27 cellular contexts compared by ENCODE assay signal in the genomic region with DNA sequence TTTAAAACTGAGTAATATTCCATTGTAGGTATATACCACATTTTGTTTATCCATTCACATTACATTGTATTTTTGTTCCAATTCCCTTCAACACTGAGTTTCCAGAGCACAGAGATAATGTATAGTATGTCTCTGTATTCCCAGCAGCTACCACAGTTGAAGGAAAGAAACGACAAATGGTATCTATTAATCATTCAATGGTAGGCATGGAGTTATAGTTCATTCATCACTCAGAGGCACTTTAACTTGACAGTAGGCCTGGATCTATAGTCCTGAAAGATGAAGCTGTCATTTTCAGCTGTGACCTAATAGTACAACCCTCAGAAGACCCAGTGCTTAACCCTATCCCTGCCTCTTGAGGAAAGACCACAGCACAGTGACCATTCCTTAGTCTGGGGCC.
DNase-seq lines count a peak whose midpoint lies in the region; ATAC-seq, FAIRE-seq and TF ChIP-seq lines count a peak whose summit lies in the region.
"Had no signal": no experiment of that assay in that cellular context is flagged by ENCODE, and none has a peak within 500 bp of the region (broad histone marks: within the 10 kb centered on the region; RNA-seq: fewer than 3 reads in every experiment).

No MANE protein-coding gene starts in this region.

- no peaks in the 10 kb centered on the region for H4K20me1 ChIP-seq in SK-N-SH (ENCODE audit: insufficient read depth)
- H4K20me1 ChIP-seq: BLaER1 had no signal

- H3K18ac ChIP-seq in mesendoderm (ENCODE audit: low read length) (no peak overlapping the region), trophoblast cell (ENCODE audit: low read length) (no peak overlapping the region)

- H3K4me1 ChIP-seq in SK-N-SH (ENCODE audit: control insufficient read depth in 1 of 2, insufficient read depth in 2 of 2, low read depth in 1 of 2, low read length in 1 of 2) (peaks cover 0 to 6% of the 10 kb centered on the region in 2 experiments; a peak in 1 of 4 replicates), mesendoderm (ENCODE audit: control insufficient read depth, low read depth, low read length) (no peaks in the 10 kb centered on the region), trophoblast cell (ENCODE audit: control insufficient read depth in 1 of 2, insufficient read depth in 2 of 2, low read length in 2 of 2) (no peaks in the 10 kb centered on the region), thyroid gland (no peaks in the 10 kb centered on the region), SJCRH30 (no peaks in the 10 kb centered on the region)
- H3K4me1 ChIP-seq: BE2C, BLaER1 had no signal

- no peak overlapping the region for H4K91ac ChIP-seq in trophoblast cell (ENCODE audit: low read depth, low read length)

- no peaks in the 10 kb centered on the region for H3K79me1 ChIP-seq in mesendoderm (ENCODE audit: low read length)
- no peaks in the 10 kb centered on the region for H3K79me1 ChIP-seq in trophoblast cell (ENCODE audit: low read length)

- intact Hi-C loops in thyroid gland (cut with DNase I): no loop called here

- H3K9me3 ChIP-seq in SK-N-SH (no peaks in the 10 kb centered on the region), trophoblast cell (ENCODE audit: insufficient read depth, low read depth, low read length) (no peaks in the 10 kb centered on the region), thyroid gland (no peaks in the 10 kb centered on the region), SJCRH30 (replicated peaks) (no peaks in the 10 kb centered on the region)
- H3K9me3 ChIP-seq: BE2C, BLaER1 had no signal

- no peaks in the 10 kb centered on the region for H3K36me3 ChIP-seq in SK-N-SH (replicated peaks in 1 of 2; ENCODE audit: control insufficient read depth in 1 of 2, insufficient read depth in 2 of 2, low read length in 1 of 2)
- no peaks in the 10 kb centered on the region for H3K36me3 ChIP-seq in mesendoderm (ENCODE audit: control insufficient read depth, insufficient read depth, low read length)
- no peaks in the 10 kb centered on the region for H3K36me3 ChIP-seq in trophoblast cell (ENCODE audit: control insufficient read depth in 1 of 2, insufficient read depth in 2 of 2, low read length in 2 of 2)
- H3K36me3 ChIP-seq in thyroid gland: no peaks in the 10 kb centered on the region
- H3K36me3 ChIP-seq in SJCRH30: no peaks in the 10 kb centered on the region
- H3K36me3 ChIP-seq: BE2C, BLaER1 had no signal

- H3K9ac ChIP-seq in SK-N-SH (no peak overlapping the region), mesendoderm (ENCODE audit: low read length) (no peak overlapping the region), trophoblast cell (ENCODE audit: low read length) (no peak overlapping the region)
- H3K9ac ChIP-seq: BLaER1 had no signal

- H3F3A ChIP-seq in SK-N-SH (replicated peaks; ENCODE audit: insufficient read depth): no peaks in the 10 kb centered on the region

- H3K27ac ChIP-seq in SK-N-SH (ENCODE audit: low read depth in 2 of 2, low read length in 1 of 2): no peak overlapping the region
- no peak overlapping the region for H3K27ac ChIP-seq in mesendoderm (ENCODE audit: low read depth, low read length)
- no peak overlapping the region for H3K27ac ChIP-seq in trophoblast cell (ENCODE audit: low read depth, low read length)
- H3K27ac ChIP-seq in thyroid gland: no peak overlapping the region
- H3K27ac ChIP-seq in SJCRH30: no peak overlapping the region
- H3K27ac ChIP-seq: BLaER1 had no signal

- DNase-seq in SK-N-SH (no peak), H54 (ENCODE audit: insufficient read length, low spot score) (no peak), mesendoderm (no peak), trophoblast cell (no peak), Kasumi-1 (lab: John Stamatoyannopoulos, UW) (no peak), thyroid gland (no peak), SJCRH30 (no peak)
- DNase-seq: 8988T; ACHN; BE2C; C1 segment of cervical spinal cord; CD4-positive, alpha-beta memory T cell; CD4-positive, CD25-positive, alpha-beta regulatory T cell; CD8-positive, alpha-beta memory T cell; COR-L47; DMS 273 treated with DMSO at 0.1 percent for 48 hours; DMS153; DMS53; DMS79; DND-41; EL; GDM1 had no signal

- H2BK5ac ChIP-seq in mesendoderm (ENCODE audit: low read length) (no peak overlapping the region), trophoblast cell (ENCODE audit: low read depth, low read length, poor library complexity) (no peak overlapping the region)

- no peak overlapping the region for H3K23ac ChIP-seq in mesendoderm (ENCODE audit: low read length)
- peak overlapping the region; percentile 59 for H3K23ac ChIP-seq in trophoblast cell (ENCODE audit: low read length)

- H2AFZ ChIP-seq in SK-N-SH (ENCODE audit: low read depth) (no peak overlapping the region), trophoblast cell (ENCODE audit: insufficient read depth, low read length, poor library complexity) (no peak overlapping the region)

- WGBS in SK-N-SH (ENCODE audit: low lambda C conversion rate): 41% methylated on average over 1 of the region's 1 CpG
- WGBS in mesendoderm (ENCODE audit: extremely low coverage, insufficient coverage, low lambda C conversion rate): no CpG with 5 or more reads among the region's 1 CpG
- no CpG with 5 or more reads among the region's 1 CpG for WGBS in trophoblast cell (ENCODE audit: extremely low coverage, insufficient coverage, insufficient read length)
- WGBS in thyroid gland, 2 donors: 69 to 84% methylated on average over 1 of the region's 1 CpG

- no peak overlapping the region for H3K4me3 ChIP-seq in SK-N-SH (ENCODE audit: low read depth in 2 of 2, low read length in 1 of 2)
- H3K4me3 ChIP-seq in mesendoderm (ENCODE audit: low read length): no peak overlapping the region
- H3K4me3 ChIP-seq in trophoblast cell (ENCODE audit: low read depth, low read length): no peak overlapping the region
- no peak overlapping the region for H3K4me3 ChIP-seq in thyroid gland (replicated peaks in 1 of 3)
- H3K4me3 ChIP-seq in SJCRH30: no peak overlapping the region
- H3K4me3 ChIP-seq: BLaER1, GM12878 had no signal

- no peak overlapping the region for H3K56ac ChIP-seq in mesendoderm (ENCODE audit: low read length)

- CTCF ChIA-PET in SK-N-SH (lab: Yijun Ruan, JAX): interaction anchor here (1.5 kb wide), 1 partner anchor 9 kb away, joined by 10 read pairs; no protein-coding TSS in a partner anchor

- ATAC-seq in SK-N-SH treated with all-trans-retinoic acid at 6 μM for 48 hours: no peak
- ATAC-seq: GM12878 had no signal

- TF ChIP-seq CTCF in SK-N-SH (IDR thresholded peaks at IDR 0.05): no peak
- TF ChIP-seq CTCF in thyroid gland (IDR thresholded peaks at IDR 0.05): no peak

- POLR2A ChIA-PET in SK-N-SH (lab: Yijun Ruan, JAX): no interaction called here

- H4K12ac ChIP-seq in trophoblast cell (ENCODE audit: low read depth, low read length): no peak overlapping the region

- H3K27me3 ChIP-seq in SK-N-SH (ENCODE audit: insufficient read depth): no peaks in the 10 kb centered on the region
- no peaks in the 10 kb centered on the region for H3K27me3 ChIP-seq in mesendoderm (ENCODE audit: insufficient read depth, low read length, poor library complexity)
- H3K27me3 ChIP-seq in trophoblast cell (ENCODE audit: insufficient read depth, low read length): no peaks in the 10 kb centered on the region
- H3K27me3 ChIP-seq in thyroid gland: no peaks in the 10 kb centered on the region
- H3K27me3 ChIP-seq in SJCRH30: no peaks in the 10 kb centered on the region
- H3K27me3 ChIP-seq: BE2C, BLaER1 had no signal

- H3K79me2 ChIP-seq in SK-N-SH (ENCODE audit: insufficient read depth): no peaks in the 10 kb centered on the region
- H3K79me2 ChIP-seq in mesendoderm (ENCODE audit: control insufficient read depth, insufficient read depth, low read length): no peaks in the 10 kb centered on the region
- H3K79me2 ChIP-seq in trophoblast cell (ENCODE audit: control insufficient read depth, insufficient read depth, low read length, poor library complexity): no peaks in the 10 kb centered on the region

- H2AK5ac ChIP-seq in mesendoderm (ENCODE audit: low read length) (no peak overlapping the region), trophoblast cell (ENCODE audit: low read length) (no peak overlapping the region)

- H2BK120ac ChIP-seq in mesendoderm (ENCODE audit: low read depth, low read length) (no peak overlapping the region), trophoblast cell (ENCODE audit: insufficient read depth, low read length, poor library complexity) (no peak overlapping the region)

- no peak overlapping the region for H3K14ac ChIP-seq in trophoblast cell (ENCODE audit: low read length)

- no peak overlapping the region for H4K5ac ChIP-seq in mesendoderm (ENCODE audit: low read length)

- TF ChIP-seq POLR2A in H54 (IDR thresholded peaks at IDR 0.05; ENCODE audit: low read depth, low read length): no peak
- TF ChIP-seq POLR2A in thyroid gland (IDR thresholded peaks at IDR 0.05): no peak

- TF ChIP-seq EP300 in SK-N-SH (IDR thresholded peaks at IDR 0.05; ENCODE audit: borderline replicate concordance in 1 of 2, low read depth in 1 of 2, low read length in 1 of 2): no peak

- H3K4me2 ChIP-seq in SK-N-SH: no peak overlapping the region
- no peak overlapping the region for H3K4me2 ChIP-seq in mesendoderm (ENCODE audit: low read length)
- H3K4me2 ChIP-seq in trophoblast cell (ENCODE audit: low read length): no peak overlapping the region
- H3K4me2 ChIP-seq: BLaER1 had no signal

- no peaks in the 10 kb centered on the region for H3K9me2 ChIP-seq in SK-N-SH

- H4K8ac ChIP-seq in mesendoderm (ENCODE audit: low read depth, low read length): peak overlapping the region; percentile 39
- H4K8ac ChIP-seq in trophoblast cell (ENCODE audit: low read depth, low read length): no peak overlapping the region

- no peak overlapping the region for H2BK15ac ChIP-seq in mesendoderm (replicated peaks; ENCODE audit: low read depth)

- no peak overlapping the region for H3K4ac ChIP-seq in mesendoderm (ENCODE audit: low read depth, low read length)
- H3K4ac ChIP-seq in trophoblast cell (ENCODE audit: low read depth, low read length): no peak overlapping the region

- H2BK12ac ChIP-seq in trophoblast cell (ENCODE audit: low read length): no peak overlapping the region

- FAIRE-seq in H54 (lab: Jason Lieb, UNC): peak; percentile 71
- FAIRE-seq: GM12878, GM12892, GM18507 had no signal

- no peak for TF ChIP-seq RAD21 in SK-N-SH (IDR thresholded peaks at IDR 0.05; ENCODE audit: low read length)

TF ChIP-seq in SK-N-SH treated with all-trans-retinoic acid at 6 μM for 48 hours, 23 proteins besides CTCF, POLR2A, EP300 and RAD21:
- TF ChIP-seq ISL1 (CRISPR knock-in tag; IDR thresholded peaks at IDR 0.05) (0 out of 2 replicates have a peak, but pooled peaks have one; percentile 26), ZC3H10 (CRISPR knock-in tag; IDR thresholded peaks at IDR 0.05) (no peak), PPARA (CRISPR knock-in tag; IDR thresholded peaks at IDR 0.05; ENCODE audit: borderline replicate concordance) (no peak), BACH2 (CRISPR knock-in tag; IDR thresholded peaks at IDR 0.05; ENCODE audit: borderline replicate concordance) (no peak), ESRRG (CRISPR knock-in tag; IDR thresholded peaks at IDR 0.05) (no peak)
TF ChIP-seq in SK-N-SH treated with all-trans-retinoic acid at 6 μM for 48 hours: peak in this region for 1.

TF ChIP-seq in SK-N-SH, 30 proteins besides CTCF, POLR2A, EP300 and RAD21 (continues in another document):
- no peak for TF ChIP-seq RXRA (IDR thresholded peaks at IDR 0.05; ENCODE audit: borderline replicate concordance, low read depth)
